ENCODE assay signal across 14 cellular contexts in the genomic region with DNA sequence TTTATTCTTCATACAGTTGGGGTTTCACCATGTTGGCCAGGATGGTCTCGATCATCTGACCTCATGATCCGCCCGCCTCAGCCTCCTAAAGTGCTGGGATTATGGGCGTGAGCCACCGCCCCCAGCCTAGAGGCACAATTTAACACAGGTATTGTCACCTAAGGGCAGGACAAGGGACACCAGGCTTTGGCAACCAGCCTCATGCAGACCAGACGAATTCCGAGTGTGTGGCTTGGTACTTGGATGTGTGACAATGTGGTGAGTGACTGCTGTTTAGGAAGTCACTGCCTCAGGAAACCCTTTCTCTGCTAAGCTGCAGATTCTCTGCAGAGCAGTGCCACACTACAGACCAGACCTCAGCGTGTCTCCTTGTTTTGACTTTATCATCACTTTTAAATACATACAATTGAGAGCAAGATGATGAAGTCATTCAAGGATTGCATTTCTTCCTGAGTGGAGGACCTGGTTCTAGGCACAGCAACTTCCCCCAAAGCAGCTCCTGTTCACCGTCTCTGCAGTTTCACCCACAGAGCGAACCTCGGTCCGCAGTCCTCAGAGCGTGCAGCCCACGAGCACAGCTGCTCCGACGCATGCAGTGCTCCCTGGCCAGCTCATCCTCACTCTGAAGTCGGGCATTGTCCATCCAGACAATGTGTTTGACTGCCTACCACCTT.
A peak's percentile ranks its signal among the peaks of the same experiment; 100 is the strongest.
DNase-seq lines count a peak whose midpoint lies in the region; ATAC-seq and TF ChIP-seq lines count a peak whose summit lies in the region.
"Had no signal": no experiment of that assay in that cellular context is flagged by ENCODE, and none has a peak within 500 bp of the region (broad histone marks: within the 10 kb centered on the region; RNA-seq: fewer than 3 reads in every experiment).

No MANE protein-coding gene starts in this region.

- H3K4me1 Mint-ChIP-seq in activated B cell treated with CpG ODN at 0.5 μM for 24 hours = peaks cover 86% of the 10 kb centered on the region
- no peaks in the 10 kb centered on the region for H3K4me1 Mint-ChIP-seq in endodermal cell

- H3K36me3 Mint-ChIP-seq in activated B cell treated with CpG ODN at 0.5 μM for 24 hours (ENCODE audit: low read depth) = peaks cover 3% of the 10 kb centered on the region
- H3K36me3 Mint-ChIP-seq in endodermal cell (ENCODE audit: low read depth) = peaks cover 22% of the 10 kb centered on the region

- WGBS in endodermal cell (ENCODE audit: insufficient coverage in 1 of 2, insufficient read length in 1 of 2), 2 experiments = 85 to 95% methylated on average over 15 to 17 of the region's 17 CpGs

- H3K9me3 Mint-ChIP-seq in activated B cell treated with CpG ODN at 0.5 μM for 24 hours = no peaks in the 10 kb centered on the region
- peaks cover 15% of the 10 kb centered on the region for H3K9me3 Mint-ChIP-seq in endodermal cell

- H3K27ac ChIP-seq in endodermal cell (ENCODE audit: low read depth, low read length) = no peak overlapping the region
- H3K27ac ChIP-seq: brain microvascular endothelial cell, C4-2B, pancreas had no signal

- peak; percentile 56 for ATAC-seq in GM19023 (IDR thresholded peaks at IDR 0.05; ENCODE audit: unreplicated experiment)
- ATAC-seq in HG02678 (IDR thresholded peaks at IDR 0.05; ENCODE audit: unreplicated experiment) = peak; percentile 50
- peak; percentile 63 for ATAC-seq in activated B cell treated with CpG ODN at 0.5 μM for 24 hours (ENCODE audit: low read depth)
- ATAC-seq: pancreas had no signal

- intact Hi-C loops in activated B cell treated with CpG ODN at 0.5 μM for 24 hours (cut with micrococcal nuclease) = loop anchor here (1.0 to 2.0 kb wide), 3 partner anchors 8 to 59 kb away; no protein-coding TSS in a partner anchor

- H3K9ac ChIP-seq in endodermal cell (ENCODE audit: extremely low read depth, low read length, poor library complexity, severe bottlenecking) = no peak overlapping the region

- H3K27me3 Mint-ChIP-seq in activated B cell treated with CpG ODN at 0.5 μM for 24 hours (no peaks in the 10 kb centered on the region), endodermal cell (ENCODE audit: insufficient read depth) (no peaks in the 10 kb centered on the region)

- peaks cover 18% of the 10 kb centered on the region for H3K9me3 ChIP-seq in endodermal cell (ENCODE audit: control insufficient read depth, low read length)
- H3K9me3 ChIP-seq: pancreas had no signal

- in situ Hi-C loops in G401 (cut with HindIII; ENCODE audit: low sequenced_read_pairs) = no loop called here

- POLR2A ChIA-PET in activated B cell treated with CpG ODN at 0.5 μM for 24 hours (lab: Charles Lee) = interaction anchor here (0.7 to 2.1 kb wide), 10 partner anchors 9 to 310 kb away, joined by 3 to 10 read pairs (median 6); no protein-coding TSS in a partner anchor

- no peak overlapping the region for H3K4me3 ChIP-seq in endodermal cell (ENCODE audit: low read length)
- H3K4me3 ChIP-seq: pancreas had no signal

- H3K27me3 ChIP-seq in endodermal cell (ENCODE audit: control insufficient read depth, insufficient read depth, low read length, poor library complexity, severe bottlenecking) = no peaks in the 10 kb centered on the region
- H3K27me3 ChIP-seq: brain microvascular endothelial cell, pancreas had no signal

- H3K4me1 ChIP-seq in endodermal cell (ENCODE audit: control insufficient read depth, insufficient read depth, low read length) = no peaks in the 10 kb centered on the region
- H3K4me1 ChIP-seq: pancreas had no signal

- H3K36me3 ChIP-seq in endodermal cell (ENCODE audit: control insufficient read depth, insufficient read depth, low read length) = peaks cover 21% of the 10 kb centered on the region
- H3K36me3 ChIP-seq: brain microvascular endothelial cell, pancreas had no signal

- H3K27ac Mint-ChIP-seq in activated B cell treated with CpG ODN at 0.5 μM for 24 hours (peak overlapping the region; percentile 81), endodermal cell (no peak overlapping the region)

- DNase-seq in G401 (ENCODE audit: low spot score) (peak; percentile 42), activated B cell treated with CpG ODN at 0.5 μM for 24 hours (no peak), endodermal cell (no peak), NCI-H1105 treated with DMSO at 0.1 percent for 48 hours (lab: John Stamatoyannopoulos, UW) (no peak), RKO (ENCODE audit: low spot score) (no peak)
- no peak for DNase-seq in effector CD4-positive, alpha-beta T cell
- DNase-seq: activated CD8-positive, alpha-beta memory T cell treated with anti-CD3 and anti-CD28 coated beads, Interleukin-2, amount 50 U/mL, for 4 hours; brain microvascular endothelial cell; NK-92 treated with Interleukin-12 subunit alpha and Interleukin-12 subunit beta, amount 100 ng/mL, for 24 hours; pancreas had no signal

- no peak for TF ChIP-seq CTCF in activated B cell treated with CpG ODN at 0.5 μM for 24 hours (IDR thresholded peaks at IDR 0.05)
- no peak for TF ChIP-seq CTCF in endodermal cell (conservative IDR thresholded peaks at IDR 0.05)

- CTCF ChIA-PET in activated B cell treated with CpG ODN at 0.5 μM for 24 hours (lab: Charles Lee) = interaction anchor here (1.0 to 1.7 kb wide), 2 partner anchors 99 to 310 kb away, joined by 3 to 4 read pairs; no protein-coding TSS in a partner anchor

- peak overlapping the region; percentile 76 for H3K4me3 Mint-ChIP-seq in activated B cell treated with CpG ODN at 0.5 μM for 24 hours
- H3K4me3 Mint-ChIP-seq in endodermal cell = no peak overlapping the region
- H3K4me3 Mint-ChIP-seq: T-helper 1 cell treated with Interleukin-12 subunit alpha and Interleukin-12 subunit beta and Interleukin-4 antibody, amounts not matched to agents 30 μg/mL and 1 μg/mL, for 36 hours had no signal
